In genomic region chr2:64165696-64166095, GRCh38 we compare ENCODE assay signal across 25 cellular contexts. TPM values are rescaled to one million over a fixed set of nuclear protein-coding genes. Genes with fewer than 3 reads are reported as not detected.
DNase-seq lines count a peak whose midpoint lies in the region; ATAC-seq, FAIRE-seq and TF ChIP-seq lines count a peak whose summit lies in the region.
"Had no signal": no experiment of that assay in that cellular context is flagged by ENCODE, and none has a peak within 500 bp of the region (broad histone marks: within the 10 kb centered on the region; RNA-seq: fewer than 3 reads in every experiment).

No MANE protein-coding gene starts in this region.

- no peaks in the 10 kb centered on the region for H3K36me3 ChIP-seq in adipocyte (ENCODE audit: control insufficient read depth, insufficient read depth, low read length, severe bottlenecking)

- no peak overlapping the region for H3K27ac Mint-ChIP-seq in activated CD4-positive, alpha-beta T cell treated with anti-CD3 and anti-CD28 coated beads for 36 hours
- no peak overlapping the region for H3K27ac Mint-ChIP-seq in activated CD4-positive, alpha-beta T cell treated with anti-CD3 and anti-CD28 coated beads, Interleukin-2, amount 10 ng/mL, durations not matched to agents 7 days and 5 days
- no peak overlapping the region for H3K27ac Mint-ChIP-seq in CD14-positive monocyte
- H3K27ac Mint-ChIP-seq: activated B cell treated with CpG ODN at 0.5 μM for 24 hours; activated CD4-positive, alpha-beta memory T cell treated with anti-CD3 and anti-CD28 coated beads for 36 hours; T-helper 2 cell treated with Interferon-gamma antibody and Interleukin-4, amounts not matched to agents 5 μg/mL and 100 μg/mL, for 36 hours had no signal

- TF ChIP-seq CTCF in fibroblast of pulmonary artery (IDR thresholded peaks at IDR 0.05; ENCODE audit: low read length, missing control alignments) (no peak), CD14-positive monocyte (IDR thresholded peaks at IDR 0.05) (no peak)

- H3K27me3 Mint-ChIP-seq in activated CD4-positive, alpha-beta T cell treated with anti-CD3 and anti-CD28 coated beads for 36 hours, result no peaks in the 10 kb centered on the region
- no peaks in the 10 kb centered on the region for H3K27me3 Mint-ChIP-seq in activated CD4-positive, alpha-beta T cell treated with anti-CD3 and anti-CD28 coated beads, Interleukin-2, amount 10 ng/mL, durations not matched to agents 7 days and 5 days
- H3K27me3 Mint-ChIP-seq in CD14-positive monocyte (ENCODE audit: low read depth in 3 of 3), result no peaks in the 10 kb centered on the region
- H3K27me3 Mint-ChIP-seq: activated B cell treated with CpG ODN at 0.5 μM for 24 hours; activated CD4-positive, alpha-beta memory T cell treated with anti-CD3 and anti-CD28 coated beads for 36 hours had no signal

- FAIRE-seq in urothelium cell line (lab: Jason Lieb, UNC), result no peak
- FAIRE-seq: kidney had no signal

- no peaks in the 10 kb centered on the region for H3K9me3 ChIP-seq in adipocyte (ENCODE audit: control insufficient read depth, low read length)
- H3K9me3 ChIP-seq: SK-N-SH had no signal

- no peaks in the 10 kb centered on the region for H3K4me1 ChIP-seq in adipocyte (ENCODE audit: control insufficient read depth, insufficient read depth, low read length)

- POLR2A ChIA-PET in activated CD4-positive, alpha-beta T cell treated with anti-CD3 and anti-CD28 coated beads for 36 hours (lab: Charles Lee), result no interaction called here
- POLR2A ChIA-PET in activated CD4-positive, alpha-beta T cell treated with anti-CD3 and anti-CD28 coated beads, Interleukin-2, amount 10 ng/mL, durations not matched to agents 7 days and 5 days (lab: Charles Lee), result no interaction called here

- intact Hi-C loops in activated CD4-positive, alpha-beta T cell treated with anti-CD3 and anti-CD28 coated beads for 36 hours (cut with DNase I, micrococcal nuclease), result loop anchor here (1.0 to 2.0 kb wide), 3 partner anchors 47 to 161 kb away; no protein-coding TSS in a partner anchor
- intact Hi-C loops in CD14-positive monocyte (cut with micrococcal nuclease), result no loop called here

- CTCF ChIA-PET in activated CD4-positive, alpha-beta T cell treated with anti-CD3 and anti-CD28 coated beads for 36 hours (lab: Charles Lee), result no interaction called here
- CTCF ChIA-PET in activated CD4-positive, alpha-beta T cell treated with anti-CD3 and anti-CD28 coated beads, Interleukin-2, amount 10 ng/mL, durations not matched to agents 7 days and 5 days (lab: Charles Lee), result interaction anchor here (0.6 to 1.4 kb wide), 3 partner anchors 20 to 153 kb away, joined by 3 to 5 read pairs (median 3); no protein-coding TSS in a partner anchor

- no peaks in the 10 kb centered on the region for H3K9me3 Mint-ChIP-seq in activated CD4-positive, alpha-beta T cell treated with anti-CD3 and anti-CD28 coated beads for 36 hours (ENCODE audit: low read depth)
- H3K9me3 Mint-ChIP-seq in activated CD4-positive, alpha-beta T cell treated with anti-CD3 and anti-CD28 coated beads, Interleukin-2, amount 10 ng/mL, durations not matched to agents 7 days and 5 days, result no peaks in the 10 kb centered on the region
- no peaks in the 10 kb centered on the region for H3K9me3 Mint-ChIP-seq in CD14-positive monocyte
- H3K9me3 Mint-ChIP-seq: activated B cell treated with CpG ODN at 0.5 μM for 24 hours; activated CD4-positive, alpha-beta memory T cell treated with anti-CD3 and anti-CD28 coated beads for 36 hours; T-helper 2 cell treated with Interferon-gamma antibody and Interleukin-4, amounts not matched to agents 5 μg/mL and 100 μg/mL, for 36 hours had no signal

- H3K27me3 ChIP-seq in adipocyte (replicated peaks; ENCODE audit: control insufficient read depth, insufficient read depth, low read length), result no peaks in the 10 kb centered on the region
- H3K27me3 ChIP-seq: dorsolateral prefrontal cortex had no signal

- no peak overlapping the region for H3K4me3 Mint-ChIP-seq in activated CD4-positive, alpha-beta T cell treated with anti-CD3 and anti-CD28 coated beads for 36 hours
- no peak overlapping the region for H3K4me3 Mint-ChIP-seq in activated CD4-positive, alpha-beta T cell treated with anti-CD3 and anti-CD28 coated beads, Interleukin-2, amount 10 ng/mL, durations not matched to agents 7 days and 5 days
- H3K4me3 Mint-ChIP-seq in CD14-positive monocyte, result no peak overlapping the region
- H3K4me3 Mint-ChIP-seq: activated B cell treated with CpG ODN at 0.5 μM for 24 hours; activated CD4-positive, alpha-beta memory T cell treated with anti-CD3 and anti-CD28 coated beads for 36 hours; T-helper 2 cell treated with Interferon-gamma antibody and Interleukin-4, amounts not matched to agents 5 μg/mL and 100 μg/mL, for 36 hours had no signal

- H3K9ac ChIP-seq in adipocyte (ENCODE audit: low read length), result no peak overlapping the region
- H3K9ac ChIP-seq: SK-N-SH had no signal

- H3K36me3 Mint-ChIP-seq in activated CD4-positive, alpha-beta T cell treated with anti-CD3 and anti-CD28 coated beads for 36 hours (ENCODE audit: low read depth), result no peaks in the 10 kb centered on the region
- H3K36me3 Mint-ChIP-seq in activated CD4-positive, alpha-beta T cell treated with anti-CD3 and anti-CD28 coated beads, Interleukin-2, amount 10 ng/mL, durations not matched to agents 7 days and 5 days (ENCODE audit: low read depth), result no peaks in the 10 kb centered on the region
- no peaks in the 10 kb centered on the region for H3K36me3 Mint-ChIP-seq in CD14-positive monocyte
- H3K36me3 Mint-ChIP-seq: activated CD4-positive, alpha-beta memory T cell treated with anti-CD3 and anti-CD28 coated beads for 36 hours had no signal

- no peak overlapping the region for H3K4me3 ChIP-seq in adipocyte (ENCODE audit: low read length)
- no peak overlapping the region for H3K4me3 ChIP-seq in fibroblast of pulmonary artery (replicated peaks; ENCODE audit: low read depth, low read length)
- H3K4me3 ChIP-seq: dorsolateral prefrontal cortex had no signal

- no peaks in the 10 kb centered on the region for H3K4me1 Mint-ChIP-seq in activated CD4-positive, alpha-beta T cell treated with anti-CD3 and anti-CD28 coated beads for 36 hours
- no peaks in the 10 kb centered on the region for H3K4me1 Mint-ChIP-seq in activated CD4-positive, alpha-beta T cell treated with anti-CD3 and anti-CD28 coated beads, Interleukin-2, amount 10 ng/mL, durations not matched to agents 7 days and 5 days
- H3K4me1 Mint-ChIP-seq in CD14-positive monocyte, result peaks cover 7% of the 10 kb centered on the region

- no peak for DNase-seq in activated CD4-positive, alpha-beta T cell treated with anti-CD3 and anti-CD28 coated beads for 36 hours
- DNase-seq in activated CD4-positive, alpha-beta T cell treated with anti-CD3 and anti-CD28 coated beads, Interleukin-2, amount 10 ng/mL, durations not matched to agents 7 days and 5 days, result no peak
- DNase-seq in adipocyte (ENCODE audit: low read depth) (peak; percentile 33), fibroblast of pulmonary artery (ENCODE audit: low read depth) (peak; percentile 72), urothelium cell line (ENCODE audit: low spot score) (peak; percentile 22), NCI-H82 (lab: John Stamatoyannopoulos, UW) (no peak), CD14-positive monocyte (ENCODE audit: low spot score) (no peak)
- no peak for DNase-seq in activated effector memory CD4-positive, alpha-beta T cell treated with Interleukin-2 at 50 U/mL for 16 hours
- DNase-seq: 8988T, activated B cell treated with CpG ODN at 0.5 μM for 24 hours, activated gamma-delta T cell treated with Interleukin-2 at 50 U/mL for 16 hours, activated T-cell treated with anti-CD3 and anti-CD28 coated beads for 4 hours, AML-193, DMS79 treated with DMSO at 0.1 percent for 48 hours, dorsolateral prefrontal cortex, H7, kidney, NCI-H1436 treated with DMSO at 0.1 percent for 48 hours, NCI-H524 treated with DMSO at 0.1 percent for 48 hours, right cardiac atrium, RPMI8226, SK-N-SH, trophoblast cell had no signal

- ATAC-seq in activated CD4-positive, alpha-beta T cell treated with anti-CD3 and anti-CD28 coated beads for 36 hours, result peak; percentile 41
- ATAC-seq: right cardiac atrium had no signal

RNA-seq across cellular contexts. Expression of gene PELI1, which starts 21.5 kb away (rescaled TPM):
- 10 to 100 TPM; 21.3 to 29.7 TPM for total RNA-seq in activated CD4-positive, alpha-beta T cell treated with anti-CD3 and anti-CD28 coated beads for 36 hours
- total RNA-seq in activated CD4-positive, alpha-beta T cell treated with anti-CD3 and anti-CD28 coated beads, Interleukin-2, amount 10 ng/mL, durations not matched to agents 7 days and 5 days, result 10 to 100 TPM; 25.6 to 29.8 TPM
- polyA plus RNA-seq in CD14-positive monocyte, result 10 to 100 TPM; 44.7 to 53.6 TPM

Comparison
In these comparisons a context has a peak if more than half of its experiments do, and no peak if none do; other contexts are left out.
1. DNase-seq: peak in adipocyte (single experiment), fibroblast of pulmonary artery (single experiment) and urothelium cell line (single experiment); none in activated CD4-positive, alpha-beta T cell treated with anti-CD3 and anti-CD28 coated beads for 36 hours (single experiment), activated CD4-positive, alpha-beta T cell treated with anti-CD3 and anti-CD28 coated beads, Interleukin-2, amount 10 ng/mL, durations not matched to agents 7 days and 5 days (single experiment), NCI-H82 (single experiment), CD14-positive monocyte (single experiment) and activated effector memory CD4-positive, alpha-beta T cell treated with Interleukin-2 at 50 U/mL for 16 hours (single experiment).
2. intact Hi-C loops: an anchor here in activated CD4-positive, alpha-beta T cell treated with anti-CD3 and anti-CD28 coated beads for 36 hours (1.0 to 2.0 kb wide); none called in CD14-positive monocyte.